8 cellular contexts compared by ENCODE assay signal in genomic region chr14:54564799-54565235, GRCh38. TPM values are rescaled to one million over a fixed set of nuclear protein-coding genes. Genes with fewer than 3 reads are reported as not detected.
DNase-seq lines count a peak whose midpoint lies in the region; ATAC-seq and TF ChIP-seq lines count a peak whose summit lies in the region.

No MANE protein-coding gene starts in this region.

- H3K9me3 Mint-ChIP-seq in T-helper 2 cell treated with Interferon-gamma antibody and Interleukin-4, amounts not matched to agents 5 μg/mL and 100 μg/mL, for 36 hours, result no peaks in the 10 kb centered on the region

- H3K4me3 Mint-ChIP-seq in T-helper 2 cell treated with Interferon-gamma antibody and Interleukin-4, amounts not matched to agents 5 μg/mL and 100 μg/mL, for 36 hours, result peak overlapping the region; percentile 73

- peak overlapping the region; percentile 99 for H3K27ac ChIP-seq in right atrium auricular region

- ATAC-seq in GM19397 (IDR thresholded peaks at IDR 0.05; ENCODE audit: unreplicated experiment), result no peak

- TF ChIP-seq CTCF in right atrium auricular region (IDR thresholded peaks at IDR 0.05), result no peak

- DNase-seq in T-helper 2 cell treated with Interferon-gamma antibody and Interleukin-4, amounts not matched to agents 5 μg/mL and 100 μg/mL, for 36 hours (ENCODE audit: low spot score), result no peak
- DNase-seq in T-helper 2 cell (no peak), Kasumi-1 (lab: John Stamatoyannopoulos, UW) (peak; percentile 30 to 62), adipocyte (ENCODE audit: low read depth) (peak; percentile 80), right atrium auricular region (ENCODE audit: low spot score) (no peak), renal cortical epithelial cell (ENCODE audit: low read depth) (peak; percentile 68)
- no peak for DNase-seq in activated CD4-positive, alpha-beta T cell treated with anti-CD3 and anti-CD28 coated beads, Interleukin-2, amount 50 U/mL, for 48 hours

- H3K9me3 ChIP-seq in adipocyte (ENCODE audit: control insufficient read depth, low read length) (no peaks in the 10 kb centered on the region), right atrium auricular region (no peaks in the 10 kb centered on the region)

- H3K9ac ChIP-seq in adipocyte (ENCODE audit: low read length), result peak overlapping the region; percentile 90

- H3K4me3 ChIP-seq in adipocyte (ENCODE audit: low read length) (peak overlapping the region; percentile 90), right atrium auricular region (peak overlapping the region; percentile 72 to 76)

- H3K36me3 ChIP-seq in adipocyte (ENCODE audit: control insufficient read depth, insufficient read depth, low read length, severe bottlenecking) (no peaks in the 10 kb centered on the region), right atrium auricular region (peaks cover 14% of the 10 kb centered on the region)

- peaks cover 38% of the 10 kb centered on the region for H3K27me3 Mint-ChIP-seq in T-helper 2 cell treated with Interferon-gamma antibody and Interleukin-4, amounts not matched to agents 5 μg/mL and 100 μg/mL, for 36 hours (ENCODE audit: low read depth)

- H3K4me1 ChIP-seq in adipocyte (ENCODE audit: control insufficient read depth, insufficient read depth, low read length), result peaks cover 27% of the 10 kb centered on the region
- peaks cover 0 to 32% of the 10 kb centered on the region in 2 donors for H3K4me1 ChIP-seq in right atrium auricular region

- H3K36me3 Mint-ChIP-seq in T-helper 2 cell treated with Interferon-gamma antibody and Interleukin-4, amounts not matched to agents 5 μg/mL and 100 μg/mL, for 36 hours (ENCODE audit: low read depth), result no peaks in the 10 kb centered on the region

- no peaks in the 10 kb centered on the region for H3K27me3 ChIP-seq in adipocyte (replicated peaks; ENCODE audit: control insufficient read depth, insufficient read depth, low read length)
- H3K27me3 ChIP-seq in right atrium auricular region, result no peaks in the 10 kb centered on the region

- no peak overlapping the region for H3K27ac Mint-ChIP-seq in T-helper 2 cell treated with Interferon-gamma antibody and Interleukin-4, amounts not matched to agents 5 μg/mL and 100 μg/mL, for 36 hours

- H3K4me1 Mint-ChIP-seq in T-helper 2 cell treated with Interferon-gamma antibody and Interleukin-4, amounts not matched to agents 5 μg/mL and 100 μg/mL, for 36 hours (ENCODE audit: low read depth), result peaks cover 18% of the 10 kb centered on the region

RNA-seq across cellular contexts. Expression of gene SAMD4A, which starts 2.1 kb away (rescaled TPM):
- 100 to 1,000 TPM in 1 of 2 donors, 10 to 100 TPM in 1; 74.5 to 102 TPM for total RNA-seq in right atrium auricular region
- 49.5 and 81.5 TPM in 2 replicates for total RNA-seq in renal cortical epithelial cell

RNA-seq across cellular contexts. Expression of gene CGRRF1, which starts 55.1 kb away (rescaled TPM):
- total RNA-seq in right atrium auricular region, result 10 to 100 TPM; 12.4 to 17.4 TPM
- 16.7 and 23.1 TPM in 2 replicates for total RNA-seq in renal cortical epithelial cell

Comparison
In these comparisons a context has a peak if more than half of its experiments do, and no peak if none do; other contexts are left out.
1. DNase-seq: peak in Kasumi-1 (2 of 2), adipocyte (single experiment) and renal cortical epithelial cell (single experiment); none in T-helper 2 cell treated with Interferon-gamma antibody and Interleukin-4, amounts not matched to agents 5 μg/mL and 100 μg/mL, for 36 hours (single experiment), T-helper 2 cell (0 of 5), right atrium auricular region (single experiment) and activated CD4-positive, alpha-beta T cell treated with anti-CD3 and anti-CD28 coated beads, Interleukin-2, amount 50 U/mL, for 48 hours (0 of 2).